Comparison of ENCODE assay signal across 24 cellular contexts in the genomic region with DNA sequence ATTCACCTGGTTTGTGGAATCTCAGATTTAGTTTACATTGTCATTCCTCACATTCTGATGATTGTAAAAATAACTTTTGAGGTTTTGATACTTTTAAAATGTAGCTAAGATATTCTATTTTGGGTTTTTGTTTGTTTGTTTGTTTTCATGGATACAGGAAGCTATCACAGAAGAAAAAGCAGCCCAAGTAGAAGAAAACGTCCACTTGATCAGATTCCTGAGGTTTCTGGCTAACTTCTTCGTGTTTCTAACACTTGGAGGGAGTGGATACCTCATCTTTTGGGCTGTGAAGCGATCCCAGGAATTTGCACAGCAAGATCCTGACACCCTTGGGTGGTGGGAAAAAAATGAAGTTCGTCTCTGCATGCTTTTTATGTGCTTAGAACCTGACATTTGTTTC.
"Had no signal": no experiment of that assay in that cellular context is flagged by ENCODE, and none has a peak within 500 bp of the region (broad histone marks: within the 10 kb centered on the region; RNA-seq: fewer than 3 reads in every experiment).

No MANE protein-coding gene starts in this region.

- H3K9me3 ChIP-seq: breast epithelium, tibial artery had no signal

- H3K36me3 Mint-ChIP-seq: activated naive CD8-positive, alpha-beta T cell treated with anti-CD3 and anti-CD28 coated beads for 36 hours; natural killer cell had no signal

- H3K27me3 ChIP-seq: breast epithelium, tibial artery had no signal

- H3K4me3 ChIP-seq: breast epithelium, coronary artery, tibial artery had no signal

- H3K4me1 ChIP-seq: breast epithelium had no signal

- H3K4me1 Mint-ChIP-seq: activated naive CD8-positive, alpha-beta T cell treated with anti-CD3 and anti-CD28 coated beads for 36 hours; natural killer cell had no signal

- DNase-seq: activated CD4-positive, alpha-beta T cell treated with anti-CD3 and anti-CD28 coated beads for 1 hour; activated CD4-positive, alpha-beta T cell treated with anti-CD3 and anti-CD28 coated beads, Interleukin-2, amount 50 U/mL, for 48 hours; activated naive CD4-positive, alpha-beta T cell; activated naive CD8-positive, alpha-beta T cell treated with anti-CD3 and anti-CD28 coated beads for 36 hours; activated T-cell treated with anti-CD3 and anti-CD28 coated beads for 4 hours; anterior cingulate cortex; head of caudate nucleus; left ventricle myocardium superior; mesendoderm; natural killer cell; occipital lobe; posterior cingulate gyrus; retina; stimulated activated CD4-positive, alpha-beta T cell treated with anti-CD3 and anti-CD28 coated beads, Interleukin-12 subunit alpha, Interleukin-12 subunit beta, amount 100 ng/mL, for 4 hours; stimulated activated CD4-positive, alpha-beta T cell treated with anti-CD3 and anti-CD28 coated beads, Interleukin-1b, Interleukin-23, amount 100 ng/mL, for 48 hours; stimulated activated CD8-positive, alpha-beta memory T cell treated with anti-CD3 and anti-CD28 coated beads, Interleukin-4, amount 100 ng/mL, for 48 hours; stimulated activated naive CD8-positive, alpha-beta T cell treated with anti-CD3 and anti-CD28 coated beads, Interleukin-15, Interleukin-2, amounts not matched to agents 100 U/mL and 50 U/mL, for 24 hours; substantia nigra; tibial artery; WERI-Rb-1 had no signal

- H3K4me3 Mint-ChIP-seq: activated naive CD8-positive, alpha-beta T cell treated with anti-CD3 and anti-CD28 coated beads for 36 hours; natural killer cell had no signal

- H3K9me3 Mint-ChIP-seq: activated naive CD8-positive, alpha-beta T cell treated with anti-CD3 and anti-CD28 coated beads for 36 hours had no signal

- H3K27ac Mint-ChIP-seq: activated naive CD8-positive, alpha-beta T cell treated with anti-CD3 and anti-CD28 coated beads for 36 hours; natural killer cell had no signal

- FAIRE-seq: frontal cortex, urothelium cell line had no signal

- H3K36me3 ChIP-seq: breast epithelium, tibial artery, WERI-Rb-1 had no signal

- H3K27ac ChIP-seq: coronary artery, tibial artery, WERI-Rb-1 had no signal

- ATAC-seq: left ventricle myocardium superior; natural killer cell; stimulated activated naive CD8-positive, alpha-beta T cell treated with anti-CD3 and anti-CD28 coated beads, Interleukin-15, Interleukin-2, amounts not matched to agents 100 U/mL and 50 U/mL, for 24 hours had no signal
